ENCODE assay signal across 9 cellular contexts in the genomic region with DNA sequence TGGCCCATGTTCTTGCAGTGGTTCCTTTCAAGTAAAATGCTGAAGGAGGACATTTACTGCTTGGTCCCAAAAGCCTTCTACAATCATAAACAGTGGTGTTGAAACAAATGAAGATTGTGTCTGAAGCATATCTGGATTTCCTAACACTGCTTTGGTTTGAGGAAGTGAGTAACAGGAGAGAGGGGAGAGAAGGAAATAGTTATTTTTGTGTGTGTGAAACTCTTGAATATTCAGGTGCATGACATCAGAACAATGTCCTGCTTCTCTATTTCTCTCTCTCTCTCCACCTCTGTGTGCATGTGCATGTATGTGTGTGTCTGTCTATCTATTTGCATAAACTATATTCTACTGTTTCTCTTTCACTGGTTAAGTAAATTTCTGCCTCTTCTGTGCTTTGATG.
DNase-seq lines count a peak whose midpoint lies in the region; ATAC-seq and TF ChIP-seq lines count a peak whose summit lies in the region.
"Had no signal": no experiment of that assay in that cellular context is flagged by ENCODE, and none has a peak within 500 bp of the region (broad histone marks: within the 10 kb centered on the region; RNA-seq: fewer than 3 reads in every experiment).

No MANE protein-coding gene starts in this region.

- intact Hi-C loops in A673 (cut with micrococcal nuclease; ENCODE audit: unreplicated experiment), result no loop called here

- peaks cover 6% of the 10 kb centered on the region for H3K9me3 ChIP-seq in A673 (ENCODE audit: low read depth, low read length, poor library complexity, severe bottlenecking)

- DNase-seq in GM13976 (ENCODE audit: low spot score), result peak; percentile 14
- no peak for DNase-seq in A673 (ENCODE audit: low spot score)
- no peak for DNase-seq in activated naive CD4-positive, alpha-beta T cell (lab: John Stamatoyannopoulos, UW)
- DNase-seq in NCI-H510A treated with DMSO at 0.1 percent for 48 hours (lab: John Stamatoyannopoulos, UW), result no peak
- DNase-seq: NCI-H1694 treated with DMSO at 0.1 percent for 48 hours had no signal

- no peaks in the 10 kb centered on the region for H3K4me1 ChIP-seq in A673 (ENCODE audit: insufficient read depth, low read length, poor library complexity, severe bottlenecking)

- TF ChIP-seq CTCF in GM13976 (IDR thresholded peaks at IDR 0.05; ENCODE audit: borderline replicate concordance, control extremely low read depth, extremely low read depth, insufficient read depth, missing control alignments), result no peak
- no peak for TF ChIP-seq CTCF in A673 (conservative IDR thresholded peaks at IDR 0.05; ENCODE audit: low read depth, low read length)

- H3K4me3 ChIP-seq in A673 (ENCODE audit: low read depth, low read length, poor library complexity, severe bottlenecking), result no peak overlapping the region

- no peaks in the 10 kb centered on the region for H3K27me3 ChIP-seq in A673 (replicated peaks; ENCODE audit: insufficient read depth, low read depth, low read length, poor library complexity)

- H3K27ac ChIP-seq in A673 (ENCODE audit: low read depth, low read length, poor library complexity, severe bottlenecking), result no peak overlapping the region

- peak; percentile 89 for ATAC-seq in GM21717 (IDR thresholded peaks at IDR 0.05; ENCODE audit: unreplicated experiment)
- ATAC-seq in HG03575 (IDR thresholded peaks at IDR 0.05; ENCODE audit: extremely low read depth, insufficient number of reproducible peaks, low FRiP score, unreplicated experiment), result peak; percentile 90
- peak; percentile 43 for ATAC-seq in esophagus mucosa
- no peak for ATAC-seq in GM21381 (IDR thresholded peaks at IDR 0.05; ENCODE audit: unreplicated experiment)

- in situ Hi-C loops in GM13976 (cut with MboI; ENCODE audit: low sequenced_read_pairs, unreplicated experiment), result no loop called here

- CTCF ChIA-PET in A673 (lab: Charles Lee), result no interaction called here

- H3K36me3 ChIP-seq in A673 (ENCODE audit: insufficient read depth, low read length, poor library complexity, severe bottlenecking), result no peaks in the 10 kb centered on the region

- no TSS peak for BruUV-seq in A673 (replicated peaks; lab: Mats Ljungman, UMichigan)

- POLR2A ChIA-PET in A673 (lab: Charles Lee; ENCODE audit: low non-redundant PET), result no interaction called here
